ENCODE assay signal across 23 cellular contexts in the genomic region with DNA sequence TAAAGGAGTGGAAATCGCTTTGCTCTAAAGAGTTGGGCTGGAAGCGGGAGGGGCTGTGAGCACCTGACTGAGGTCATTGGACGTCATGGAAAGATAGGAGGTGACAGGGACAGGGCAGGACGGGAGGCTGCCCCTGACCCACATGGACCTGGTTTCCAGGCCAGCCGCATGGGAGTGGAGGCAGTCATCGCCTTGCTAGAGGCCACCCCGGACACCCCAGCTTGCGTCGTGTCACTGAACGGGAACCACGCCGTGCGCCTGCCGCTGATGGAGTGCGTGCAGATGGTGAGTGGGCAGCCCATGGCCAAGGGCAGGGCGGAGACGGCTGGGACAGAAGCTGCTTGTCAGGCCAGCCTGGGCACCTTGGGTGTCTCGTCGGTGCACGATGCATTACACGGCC.
"Had no signal": no experiment of that assay in that cellular context is flagged by ENCODE, and none has a peak within 500 bp of the region (broad histone marks: within the 10 kb centered on the region; RNA-seq: fewer than 3 reads in every experiment).

No MANE protein-coding gene starts in this region.

- H3K27me3 Mint-ChIP-seq: dendritic cell treated with granulocyte-macrophage colony-stimulating factor and Interleukin-4, amounts not matched to agents 40 ng/mL and 50 ng/mL, for 4 days; naive B cell had no signal

- DNase-seq: erythroblast; foreskin melanocyte; head of caudate nucleus; left ventricle myocardium superior; mesendoderm; naive B cell; psoas muscle; retina; right lobe of liver; stimulated activated CD4-positive, alpha-beta T cell treated with anti-CD3 and anti-CD28 coated beads, Interleukin-4, amount 100 ng/mL, for 1 hour; stimulated activated CD8-positive, alpha-beta memory T cell treated with anti-CD3 and anti-CD28 coated beads, Interleukin-4, amount 100 ng/mL, for 48 hours; stimulated activated naive CD8-positive, alpha-beta T cell treated with anti-CD3 and anti-CD28 coated beads, Interleukin-15, Interleukin-2, amounts not matched to agents 100 U/mL and 50 U/mL, for 24 hours; tibial artery; upper lobe of left lung; uterus had no signal

- H3K27ac ChIP-seq: hepatocyte, right lobe of liver, suprapubic skin, upper lobe of left lung, uterus had no signal

- H3K4me3 Mint-ChIP-seq: dendritic cell treated with granulocyte-macrophage colony-stimulating factor and Interleukin-4, amounts not matched to agents 40 ng/mL and 50 ng/mL, for 4 days; nephron; stimulated activated effector memory CD8-positive, alpha-beta T cell treated with anti-CD3 and anti-CD28 coated beads, Interleukin-12 subunit alpha, Interleukin-12 subunit beta, amount 100 ng/mL, for 72 hours had no signal

- H3K4me2 ChIP-seq: hepatocyte had no signal

- H3K4me3 ChIP-seq: hepatocyte, lung, right lobe of liver, suprapubic skin, tibial artery, upper lobe of left lung, uterus had no signal

- H3K36me3 ChIP-seq: right lobe of liver, uterus had no signal

- H3K79me2 ChIP-seq: hepatocyte had no signal

- H3K27ac Mint-ChIP-seq: dendritic cell treated with granulocyte-macrophage colony-stimulating factor and Interleukin-4, amounts not matched to agents 40 ng/mL and 50 ng/mL, for 4 days; nephron; stimulated activated effector memory CD8-positive, alpha-beta T cell treated with anti-CD3 and anti-CD28 coated beads, Interleukin-12 subunit alpha, Interleukin-12 subunit beta, amount 100 ng/mL, for 72 hours had no signal

- H3K27me3 ChIP-seq: hepatocyte, right lobe of liver, suprapubic skin, tibial artery, upper lobe of left lung, uterus had no signal

- H3K4me1 ChIP-seq: uterus had no signal

- FAIRE-seq: colon, islet of Langerhans had no signal

- H3K9me3 ChIP-seq: psoas muscle, right lobe of liver, suprapubic skin, tibial artery, upper lobe of left lung, uterus had no signal

- ATAC-seq: left ventricle myocardium superior; psoas muscle; right lobe of liver; stimulated activated effector memory CD8-positive, alpha-beta T cell treated with anti-CD3 and anti-CD28 coated beads, Interleukin-12 subunit alpha, Interleukin-12 subunit beta, amount 100 ng/mL, for 72 hours; stimulated activated naive CD8-positive, alpha-beta T cell treated with anti-CD3 and anti-CD28 coated beads, Interleukin-15, Interleukin-2, amounts not matched to agents 100 U/mL and 50 U/mL, for 24 hours had no signal

- H3K9me3 Mint-ChIP-seq: dendritic cell treated with granulocyte-macrophage colony-stimulating factor and Interleukin-4, amounts not matched to agents 40 ng/mL and 50 ng/mL, for 4 days; naive B cell; nephron; stimulated activated effector memory CD8-positive, alpha-beta T cell treated with anti-CD3 and anti-CD28 coated beads, Interleukin-12 subunit alpha, Interleukin-12 subunit beta, amount 100 ng/mL, for 72 hours had no signal

- H2AFZ ChIP-seq: hepatocyte had no signal
